In the genomic region with DNA sequence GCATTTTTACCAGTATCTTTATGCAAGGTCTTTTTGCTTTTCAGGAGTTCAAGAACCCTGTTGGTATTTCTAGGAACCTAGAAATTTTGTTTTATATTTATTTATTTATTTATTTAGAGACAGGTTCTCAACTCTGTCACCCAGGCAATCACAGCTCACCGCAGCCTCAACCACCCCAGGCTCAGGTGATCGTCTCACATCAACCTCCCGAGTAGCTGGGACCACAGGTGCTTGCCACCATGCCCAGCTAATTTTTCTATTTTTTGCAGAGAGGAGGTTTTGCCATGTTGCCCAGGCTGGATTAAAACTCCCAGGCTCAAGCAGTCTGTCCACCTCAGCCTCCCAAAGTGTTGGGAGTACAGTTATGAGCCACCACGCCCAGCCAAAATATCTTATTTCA, we compare ENCODE assay signal across 8 cellular contexts. TPM values are rescaled to one million over a fixed set of nuclear protein-coding genes. Genes with fewer than 3 reads are reported as not detected.
"Had no signal": no experiment of that assay in that cellular context is flagged by ENCODE, and none has a peak within 500 bp of the region (broad histone marks: within the 10 kb centered on the region; RNA-seq: fewer than 3 reads in every experiment).

No MANE protein-coding gene starts in this region.

- H3K27ac ChIP-seq: HL-60 had no signal

- DNase-seq: IMR-90, KBM-7 had no signal

- H3K4me3 ChIP-seq: K562 had no signal

RNA-seq across cellular contexts. Expression of a gene that starts 32.9 kb away (rescaled TPM):
- total RNA-seq: HT-29 had no signal
- polyA plus RNA-seq: IgD-negative memory B cell had no signal

RNA-seq across cellular contexts. Expression of a gene that starts 36.2 kb away (rescaled TPM):
- total RNA-seq: HepG2, HT-29, HT1080, IMR-90, K562 had no signal
- polyA plus RNA-seq: HepG2, IgD-negative memory B cell, IMR-90, K562 had no signal
